In genomic region chr11:78046486-78046854, GRCh38 we compare ENCODE assay signal across 10 cellular contexts. TPM values are rescaled to one million over a fixed set of nuclear protein-coding genes. Genes with fewer than 3 reads are reported as not detected.
A peak's percentile ranks its signal among the peaks of the same experiment; 100 is the strongest.
DNase-seq lines count a peak whose midpoint lies in the region; ATAC-seq, FAIRE-seq and TF ChIP-seq lines count a peak whose summit lies in the region.
"Had no signal": no experiment of that assay in that cellular context is flagged by ENCODE, and none has a peak within 500 bp of the region (broad histone marks: within the 10 kb centered on the region; RNA-seq: fewer than 3 reads in every experiment).

No MANE protein-coding gene starts in this region.

- no peak overlapping the region for H3K56ac ChIP-seq in H1 (replicated peaks; ENCODE audit: insufficient read length, low read depth, low read length)

- H3F3A ChIP-seq in PC-3 (ENCODE audit: low read length, unreplicated experiment) = no peaks in the 10 kb centered on the region

- no peak overlapping the region for H4K5ac ChIP-seq in H1 (ENCODE audit: insufficient read length, low read depth, low read length)

- H3K79me1 ChIP-seq in H1 (ENCODE audit: low read depth, low read length) = no peaks in the 10 kb centered on the region

- no peak for TF ChIP-seq RAD21 in H1 (IDR thresholded peaks at IDR 0.05 in 1 of 2, conservative IDR thresholded peaks at IDR 0.05 in 1 of 2; ENCODE audit: low read depth in 2 of 2, low read length in 2 of 2)

- H3K36me3 ChIP-seq in CD8-positive, alpha-beta T cell (ENCODE audit: insufficient read depth, low read length) = no peaks in the 10 kb centered on the region
- no peaks in the 10 kb centered on the region for H3K36me3 ChIP-seq in PC-3 (ENCODE audit: low read depth, low read length)
- H3K36me3 ChIP-seq in H1 (ENCODE audit: control insufficient read depth in 2 of 4, insufficient read depth in 4 of 4, low read length in 3 of 4) = no peaks in the 10 kb centered on the region
- no peaks in the 10 kb centered on the region for H3K36me3 ChIP-seq in psoas muscle (ENCODE audit: insufficient read depth in 1 of 2, low read depth in 1 of 2)
- H3K36me3 ChIP-seq: Peyer's patch had no signal

- no peak overlapping the region for H3K23ac ChIP-seq in H1 (ENCODE audit: insufficient read length)

- 7% methylated on average over 6 of the region's 6 CpGs; no CpG with 5 or more reads in 1 of the 2 experiments for WGBS in H1 (ENCODE audit: extremely low coverage in 1 of 2, insufficient coverage in 1 of 2, insufficient read length in 1 of 2, insufficient replicate concordance in 2 of 2, low coverage in 1 of 2, low lambda C conversion rate in 2 of 2, missing lambda C conversion rate in 1 of 2), 2 experiments
- WGBS in psoas muscle, 3 donors = 20 to 22% (median 22%) methylated on average over 6 of the region's 6 CpGs

- no peak overlapping the region for H3K14ac ChIP-seq in H1 (ENCODE audit: insufficient read length)

- H4K8ac ChIP-seq in H1 (ENCODE audit: extremely low read depth, insufficient read depth, low read length) = no peak overlapping the region

- H3K27me3 ChIP-seq in CD8-positive, alpha-beta T cell (ENCODE audit: insufficient read depth, low read length) = no peaks in the 10 kb centered on the region
- H3K27me3 ChIP-seq in PC-3 (ENCODE audit: low read length) = no peaks in the 10 kb centered on the region
- H3K27me3 ChIP-seq in H1 (replicated peaks in 1 of 4; ENCODE audit: control insufficient read depth in 3 of 4, extremely low read depth in 1 of 4, insufficient read depth in 3 of 4, low read length in 3 of 4) = no peaks in the 10 kb centered on the region
- no peaks in the 10 kb centered on the region for H3K27me3 ChIP-seq in psoas muscle (ENCODE audit: insufficient read depth in 3 of 3, low read length in 2 of 3)
- H3K27me3 ChIP-seq: Peyer's patch had no signal

- H3K23me2 ChIP-seq in H1 (ENCODE audit: low read depth, low read length) = peaks cover 2% of the 10 kb centered on the region; the same call in 1 of the 2 replicates

- H3K79me2 ChIP-seq in PC-3 (ENCODE audit: low read length) = no peaks in the 10 kb centered on the region
- no peaks in the 10 kb centered on the region for H3K79me2 ChIP-seq in H1 (ENCODE audit: control insufficient read depth in 1 of 2, insufficient read depth in 2 of 2, low read length in 2 of 2)

- TF ChIP-seq CTCF in CD8-positive, alpha-beta T cell (IDR thresholded peaks at IDR 0.05) = peak; percentile 35
- no peak; the same call in 1 of the 2 replicates for TF ChIP-seq CTCF in PC-3 (conservative IDR thresholded peaks at IDR 0.05; ENCODE audit: low read depth, low read length)
- no peak for TF ChIP-seq CTCF in H1 (IDR thresholded peaks at IDR 0.05; ENCODE audit: control extremely low read depth in 1 of 3, insufficient read depth in 1 of 3, low read depth in 1 of 3, low read length in 3 of 3)
- TF ChIP-seq CTCF in psoas muscle (IDR thresholded peaks at IDR 0.05) = no peak

- H3K4me1 ChIP-seq in CD8-positive, alpha-beta T cell (ENCODE audit: insufficient read depth, low read length) = peaks cover 5% of the 10 kb centered on the region
- peaks cover 16% of the 10 kb centered on the region for H3K4me1 ChIP-seq in PC-3 (ENCODE audit: insufficient read depth, low read length)
- peaks cover 0 to 10% (median 2%) of the 10 kb centered on the region in 4 experiments; a peak in 5 of 7 replicates for H3K4me1 ChIP-seq in H1 (replicated peaks in 1 of 4; ENCODE audit: control insufficient read depth in 3 of 4, insufficient read depth in 4 of 4, low read length in 3 of 4)
- no peaks in the 10 kb centered on the region for H3K4me1 ChIP-seq in psoas muscle

- no peak overlapping the region for H2BK5ac ChIP-seq in H1 (ENCODE audit: low read depth, low read length)

- H4K20me1 ChIP-seq in PC-3 (ENCODE audit: low read length) = no peaks in the 10 kb centered on the region
- no peaks in the 10 kb centered on the region for H4K20me1 ChIP-seq in H1 (replicated peaks in 1 of 2; ENCODE audit: control insufficient read depth in 1 of 2, insufficient read depth in 2 of 2, low read length in 2 of 2)

- no peak overlapping the region for H2BK120ac ChIP-seq in H1 (replicated peaks; ENCODE audit: low read depth, low read length)

- no peak overlapping the region for H2BK15ac ChIP-seq in H1 (ENCODE audit: low read length)

- no TSS peak for BruUV-seq in PC-3 (replicated peaks; lab: Mats Ljungman, UMichigan)

- H3K4me3 ChIP-seq in CD8-positive, alpha-beta T cell (ENCODE audit: low read depth, low read length) = no peak overlapping the region
- peak overlapping the region; percentile 67; the same call in 1 of the 2 replicates for H3K4me3 ChIP-seq in PC-3 (ENCODE audit: low read length)
- peak overlapping the region in 2 of 4 experiments; percentile 3 to 44; a peak in 1 of 8 replicates for H3K4me3 ChIP-seq in H1 (ENCODE audit: extremely low read depth in 1 of 4, insufficient read depth in 2 of 4, low read depth in 3 of 4, low read length in 4 of 4)
- H3K4me3 ChIP-seq in psoas muscle = peak overlapping the region; percentile 72

- H3K27me3 Mint-ChIP-seq in CD8-positive, alpha-beta T cell (ENCODE audit: low read depth) = no peaks in the 10 kb centered on the region
- H3K27me3 Mint-ChIP-seq: activated naive CD8-positive, alpha-beta T cell had no signal

- no peak for DNase-seq in CD8-positive, alpha-beta T cell
- no peak for DNase-seq in PC-3
- DNase-seq in H1 (ENCODE audit: low read depth in 1 of 2, low spot score in 2 of 2) = no peak
- no peak for DNase-seq in psoas muscle
- no peak for DNase-seq in GM19240 (ENCODE audit: insufficient read length, low spot score)
- DNase-seq in left colon = no peak
- no peak for DNase-seq in activated CD4-positive, alpha-beta T cell treated with anti-CD3 and anti-CD28 coated beads, Interleukin-2, amount 50 U/mL, for 1 hour

- H3K4me2 ChIP-seq in PC-3 (ENCODE audit: low read length) = peak overlapping the region; percentile 96
- H3K4me2 ChIP-seq in H1 (ENCODE audit: insufficient read depth in 1 of 2, low read depth in 2 of 2, low read length in 2 of 2) = peak overlapping the region; percentile 53 to 68

- 0 out of 2 replicates have a peak overlapping the region, but pooled peaks have one; percentile 73 for H3K18ac ChIP-seq in H1 (ENCODE audit: extremely low read depth, low read length)

- H3K9ac ChIP-seq in PC-3 (ENCODE audit: low read length) = no peak overlapping the region
- H3K9ac ChIP-seq in H1 (replicated peaks in 1 of 4; ENCODE audit: extremely low read depth in 1 of 4, low read depth in 3 of 4, low read length in 3 of 4) = no peak overlapping the region; a peak in 1 of 7 replicates

- TF ChIP-seq POLR2A in H1 (IDR thresholded peaks at IDR 0.05; ENCODE audit: control extremely low read depth in 1 of 2, low read depth in 2 of 2, low read length in 2 of 2) = no peak

- no peak overlapping the region for H2BK20ac ChIP-seq in H1 (ENCODE audit: low read length)

- H4K91ac ChIP-seq in H1 (replicated peaks; ENCODE audit: insufficient read length, low read length) = peak overlapping the region; percentile 56

- no peak for TF ChIP-seq EP300 in H1 (IDR thresholded peaks at IDR 0.05; ENCODE audit: borderline replicate concordance in 1 of 2, low read depth in 2 of 2, low read length in 2 of 2)

- POLR2A ChIA-PET in CD8-positive, alpha-beta T cell (lab: Charles Lee) = interaction anchor here (1.3 kb wide), 1 partner anchor 52 kb away, joined by 7 read pairs; the partner anchor contains the start of gene INTS4
- POLR2A ChIA-PET in PC-3 (lab: Charles Lee; ENCODE audit: unreplicated experiment) (no interaction called here), H1 (lab: Charles Lee; ENCODE audit: partially characterized antibody) (interaction anchor here (0.6 to 1.8 kb wide), 6 partner anchors 9 to 168 kb away, joined by 3 to 5 read pairs (median 4); partner anchors contain the start of genes INTS4 and NDUFC2)

- intact Hi-C loops in CD8-positive, alpha-beta T cell (cut with DNase I, micrococcal nuclease) = loop anchor here (1.0 to 5.0 kb wide), 6 partner anchors 52 to 518 kb away; partner anchors contain the start of gene INTS4 (in 2 of the 2)
- intact Hi-C loops in PC-3 (cut with micrococcal nuclease) = loop anchor here (1.0 kb wide), 2 partner anchors 46 to 270 kb away; no protein-coding TSS in a partner anchor
- intact Hi-C loops in psoas muscle (cut with DNase I) = loop anchor here (2.0 to 10.0 kb wide), 3 partner anchors 48 to 272 kb away; no protein-coding TSS in a partner anchor
- intact Hi-C loops in left colon (cut with DNase I, micrococcal nuclease) = no loop called here

- no peak overlapping the region for H2BK12ac ChIP-seq in H1 (ENCODE audit: low read depth, low read length)

- no peaks in the 10 kb centered on the region for H3K9me3 ChIP-seq in CD8-positive, alpha-beta T cell (ENCODE audit: low read length)
- H3K9me3 ChIP-seq in PC-3 (ENCODE audit: low read length) = no peaks in the 10 kb centered on the region
- no peaks in the 10 kb centered on the region for H3K9me3 ChIP-seq in H1 (ENCODE audit: insufficient read depth in 2 of 2, low read depth in 1 of 2, low read length in 1 of 2)
- no peaks in the 10 kb centered on the region for H3K9me3 ChIP-seq in psoas muscle
- H3K9me3 ChIP-seq: Peyer's patch had no signal

- H3K27ac Mint-ChIP-seq in CD8-positive, alpha-beta T cell = no peak overlapping the region
- H3K27ac Mint-ChIP-seq: activated naive CD8-positive, alpha-beta T cell had no signal

- H3K27ac ChIP-seq in CD8-positive, alpha-beta T cell (ENCODE audit: low read depth, low read length) = no peak overlapping the region
- H3K27ac ChIP-seq in PC-3 (ENCODE audit: low read length) (no peak overlapping the region), H1 (ENCODE audit: low read depth, low read length) (no peak overlapping the region), psoas muscle (no peak overlapping the region)

- H3K4me1 Mint-ChIP-seq in CD8-positive, alpha-beta T cell (ENCODE audit: low read depth) = peaks cover 13% of the 10 kb centered on the region

- CTCF ChIA-PET in CD8-positive, alpha-beta T cell (lab: Charles Lee) = interaction anchor here (0.7 to 3.1 kb wide), 15 partner anchors 8 to 370 kb away, joined by 3 to 10 read pairs (median 5); no protein-coding TSS in a partner anchor
- CTCF ChIA-PET in PC-3 (lab: Charles Lee) = interaction anchor here (1.0 kb wide), 1 partner anchor 225 kb away, joined by 3 read pairs; no protein-coding TSS in a partner anchor
- CTCF ChIA-PET in H1 (lab: Charles Lee; ENCODE audit: partially characterized antibody) = interaction anchor here (0.6 to 5.9 kb wide), 18 partner anchors 9 to 807 kb away, joined by 3 to 92 read pairs (median 5); partner anchors contain the start of genes INTS4 and NDUFC2

- no peak for FAIRE-seq in H1 (lab: Jason Lieb, UNC)

- peak; percentile 18 for ATAC-seq in CD8-positive, alpha-beta T cell
- ATAC-seq in PC-3 (peak; percentile 25), psoas muscle (peak in 1 of 4 donors; percentile 20), left colon (no peak), GM21737 (IDR thresholded peaks at IDR 0.05; ENCODE audit: unreplicated experiment) (no peak)

- H3K9me2 ChIP-seq in PC-3 (replicated peaks; ENCODE audit: low read length) = no peaks in the 10 kb centered on the region

- H2AFZ ChIP-seq in PC-3 (ENCODE audit: low read length) = peak overlapping the region; percentile 98
- peak overlapping the region; percentile 88; the same call in 1 of the 2 replicates for H2AFZ ChIP-seq in H1 (ENCODE audit: low read length)

- no peak overlapping the region for H2AK5ac ChIP-seq in H1 (ENCODE audit: low read depth, low read length)

- peak overlapping the region; percentile 8 for H3K4me3 Mint-ChIP-seq in CD8-positive, alpha-beta T cell

- no peaks in the 10 kb centered on the region for H3K9me3 Mint-ChIP-seq in CD8-positive, alpha-beta T cell

- no peaks in the 10 kb centered on the region for H3K36me3 Mint-ChIP-seq in CD8-positive, alpha-beta T cell
- H3K36me3 Mint-ChIP-seq: activated naive CD8-positive, alpha-beta T cell had no signal

- H3K4ac ChIP-seq in H1 (replicated peaks; ENCODE audit: insufficient read length, low read depth, low read length) = no peak overlapping the region

RNA-seq across cellular contexts. Expression of gene THRSP, which starts 17.2 kb away (rescaled TPM):
- total RNA-seq in CD8-positive, alpha-beta T cell = not detected
- total RNA-seq in PC-3 (2014; rRNA removed) = not detected in 2 replicates
- total RNA-seq in H1 (2021; fragmentation: NEBNext Ultra II Directional; extraction: Animal tissue kit (Norgen Biotek cat#: 25700)) = not detected in 2 replicates
- 0.11 TPM in 1 of 2 replicates, not detected in the other for polyA plus RNA-seq in H1 (2011; rRNA removed)
- 0.13 TPM for polyA plus RNA-seq in H1 (2011; cell fraction: cytosol; rRNA removed)
- polyA plus RNA-seq in H1 (2011; cell fraction: nucleus; rRNA removed) = not detected
- polyA plus RNA-seq in H1 (2012, experiment 1 of 2) = not detected in 4 replicates
- polyA plus RNA-seq in H1 (2012, experiment 2 of 2) = not detected
- polyA plus RNA-seq in H1 (2013, experiment 1 of 2) = not detected
- polyA plus RNA-seq in H1 (2013, experiment 2 of 2) = not detected
- 0.16 TPM in 1 of 2 replicates, not detected in the other for polyA minus RNA-seq in H1 (2011; rRNA and poly(A)+ RNA removed)
- polyA minus RNA-seq in H1 (2011; cell fraction: cytosol; rRNA and poly(A)+ RNA removed) = not detected
- not detected for polyA minus RNA-seq in H1 (2011; cell fraction: nucleus; rRNA and poly(A)+ RNA removed)
- 1 to 10 TPM in 2 of 4 donors, under 1 TPM in 2; 0.24 to 5.6 (median 1.6) TPM for total RNA-seq in psoas muscle
- polyA plus RNA-seq in psoas muscle = 1 to 10 TPM in 2 of 3 donors, under 1 TPM in 1; 0.61 to 7.2 (median 2.2) TPM
- under 1 TPM in 1 of 2 donors, not detected in 1; 0.22 TPM for total RNA-seq in left colon

RNA-seq across cellular contexts. Expression of gene KCTD14, which starts 23.4 kb away (rescaled TPM):
- under 1 TPM in 1 of 2 experiments, not detected in 1; 0.19 TPM for total RNA-seq in CD8-positive, alpha-beta T cell
- total RNA-seq in PC-3 (2014; rRNA removed) = 1.6 and 3.6 TPM in 2 replicates
- total RNA-seq in H1 (2021; fragmentation: NEBNext Ultra II Directional; extraction: Animal tissue kit (Norgen Biotek cat#: 25700)) = 21.6 and 22.7 TPM in 2 replicates
- 15.2 and 24.9 TPM in 2 replicates for polyA plus RNA-seq in H1 (2011; rRNA removed)
- 17.9 TPM for polyA plus RNA-seq in H1 (2011; cell fraction: cytosol; rRNA removed)
- 12.9 TPM for polyA plus RNA-seq in H1 (2011; cell fraction: nucleus; rRNA removed)
- polyA plus RNA-seq in H1 (2012, experiment 1 of 2) = 20.3 to 23.4 TPM (median 21.1 TPM) in 4 replicates
- polyA plus RNA-seq in H1 (2012, experiment 2 of 2) = 17.4 TPM
- polyA plus RNA-seq in H1 (2013, experiment 1 of 2) = 18.7 TPM
- 19.4 TPM for polyA plus RNA-seq in H1 (2013, experiment 2 of 2)
- polyA minus RNA-seq in H1 (2011; rRNA and poly(A)+ RNA removed) = 22.3 and 25.4 TPM in 2 replicates
- polyA minus RNA-seq in H1 (2011; cell fraction: cytosol; rRNA and poly(A)+ RNA removed) = 10.3 TPM
- polyA minus RNA-seq in H1 (2011; cell fraction: nucleus; rRNA and poly(A)+ RNA removed) = 6.5 TPM
- total RNA-seq in psoas muscle = under 1 TPM in 2 of 4 donors, not detected in 2; 0.18 to 0.32 TPM
- polyA plus RNA-seq in psoas muscle = under 1 TPM; 0.12 to 0.27 (median 0.18) TPM
- 10 to 100 TPM; 11.9 to 13.8 TPM for total RNA-seq in left colon

RNA-seq across cellular contexts. Expression of gene NDUFC2, which starts 33.2 kb away (rescaled TPM):
- total RNA-seq in CD8-positive, alpha-beta T cell = 10 to 100 TPM; 72.2 to 76.3 TPM
- 304 and 322 TPM in 2 replicates for total RNA-seq in PC-3 (2014; rRNA removed)
- 216 and 218 TPM in 2 replicates for total RNA-seq in H1 (2021; fragmentation: NEBNext Ultra II Directional; extraction: Animal tissue kit (Norgen Biotek cat#: 25700))
- 356 and 477 TPM in 2 replicates for polyA plus RNA-seq in H1 (2011; rRNA removed)
- polyA plus RNA-seq in H1 (2011; cell fraction: cytosol; rRNA removed) = 212 TPM
- polyA plus RNA-seq in H1 (2011; cell fraction: nucleus; rRNA removed) = 149 TPM
- polyA plus RNA-seq in H1 (2012, experiment 1 of 2) = 170 to 347 TPM (median 216 TPM) in 4 replicates
- polyA plus RNA-seq in H1 (2012, experiment 2 of 2) = 178 TPM
- 337 TPM for polyA plus RNA-seq in H1 (2013, experiment 1 of 2)
- polyA plus RNA-seq in H1 (2013, experiment 2 of 2) = 332 TPM
- polyA minus RNA-seq in H1 (2011; rRNA and poly(A)+ RNA removed) = 17.2 and 27.2 TPM in 2 replicates
- polyA minus RNA-seq in H1 (2011; cell fraction: cytosol; rRNA and poly(A)+ RNA removed) = 64.3 TPM
- polyA minus RNA-seq in H1 (2011; cell fraction: nucleus; rRNA and poly(A)+ RNA removed) = 68.1 TPM
- 100 to 1,000 TPM; 223 to 309 (median 252) TPM for total RNA-seq in psoas muscle
- 100 to 1,000 TPM; 224 to 350 (median 264) TPM for polyA plus RNA-seq in psoas muscle
- total RNA-seq in left colon = 100 to 1,000 TPM; 208 to 225 TPM

RNA-seq across cellular contexts. Expression of gene INTS4, which starts 52.0 kb away (rescaled TPM):
- total RNA-seq in CD8-positive, alpha-beta T cell = 10 to 100 TPM; 39.4 to 49.0 TPM
- total RNA-seq in PC-3 (2014; rRNA removed) (42.2 and 50.8 TPM in 2 replicates), psoas muscle (10 to 100 TPM; 12.1 to 18.6 (median 14.6) TPM), left colon (10 to 100 TPM; 23.2 to 23.4 TPM)
- total RNA-seq in H1 (2021; fragmentation: NEBNext Ultra II Directional; extraction: Animal tissue kit (Norgen Biotek cat#: 25700)) = 31.3 and 33.4 TPM in 2 replicates
- polyA plus RNA-seq in H1 (2011; rRNA removed) (24.7 and 27.0 TPM in 2 replicates), psoas muscle (10 to 100 TPM; 10.1 to 15.1 (median 12.6) TPM)
- polyA plus RNA-seq in H1 (2011; cell fraction: cytosol; rRNA removed) = 26.3 TPM
- 55.3 TPM for polyA plus RNA-seq in H1 (2011; cell fraction: nucleus; rRNA removed)
- polyA plus RNA-seq in H1 (2012, experiment 1 of 2) = 23.7 to 28.8 TPM (median 25.0 TPM) in 4 replicates
- 5.0 TPM for polyA plus RNA-seq in H1 (2012, experiment 2 of 2)
- polyA plus RNA-seq in H1 (2013, experiment 1 of 2) = 21.7 TPM
- polyA plus RNA-seq in H1 (2013, experiment 2 of 2) = 19.7 TPM
- polyA minus RNA-seq in H1 (2011; rRNA and poly(A)+ RNA removed) = 51.1 and 53.2 TPM in 2 replicates
- polyA minus RNA-seq in H1 (2011; cell fraction: cytosol; rRNA and poly(A)+ RNA removed) = 25.7 TPM
- 62.1 TPM for polyA minus RNA-seq in H1 (2011; cell fraction: nucleus; rRNA and poly(A)+ RNA removed)

Comparison
In these comparisons a context has a peak if more than half of its experiments do, and no peak if none do; other contexts are left out.
1. ATAC-seq: peak in CD8-positive, alpha-beta T cell (single experiment) and PC-3 (single experiment); none in left colon (single experiment) and GM21737 (single experiment).
2. intact Hi-C loops: an anchor here in CD8-positive, alpha-beta T cell (1.0 to 5.0 kb wide), PC-3 (1.0 kb wide) and psoas muscle (2.0 to 10.0 kb wide); none called in left colon.